8 cellular contexts compared by ENCODE assay signal in the genomic region with DNA sequence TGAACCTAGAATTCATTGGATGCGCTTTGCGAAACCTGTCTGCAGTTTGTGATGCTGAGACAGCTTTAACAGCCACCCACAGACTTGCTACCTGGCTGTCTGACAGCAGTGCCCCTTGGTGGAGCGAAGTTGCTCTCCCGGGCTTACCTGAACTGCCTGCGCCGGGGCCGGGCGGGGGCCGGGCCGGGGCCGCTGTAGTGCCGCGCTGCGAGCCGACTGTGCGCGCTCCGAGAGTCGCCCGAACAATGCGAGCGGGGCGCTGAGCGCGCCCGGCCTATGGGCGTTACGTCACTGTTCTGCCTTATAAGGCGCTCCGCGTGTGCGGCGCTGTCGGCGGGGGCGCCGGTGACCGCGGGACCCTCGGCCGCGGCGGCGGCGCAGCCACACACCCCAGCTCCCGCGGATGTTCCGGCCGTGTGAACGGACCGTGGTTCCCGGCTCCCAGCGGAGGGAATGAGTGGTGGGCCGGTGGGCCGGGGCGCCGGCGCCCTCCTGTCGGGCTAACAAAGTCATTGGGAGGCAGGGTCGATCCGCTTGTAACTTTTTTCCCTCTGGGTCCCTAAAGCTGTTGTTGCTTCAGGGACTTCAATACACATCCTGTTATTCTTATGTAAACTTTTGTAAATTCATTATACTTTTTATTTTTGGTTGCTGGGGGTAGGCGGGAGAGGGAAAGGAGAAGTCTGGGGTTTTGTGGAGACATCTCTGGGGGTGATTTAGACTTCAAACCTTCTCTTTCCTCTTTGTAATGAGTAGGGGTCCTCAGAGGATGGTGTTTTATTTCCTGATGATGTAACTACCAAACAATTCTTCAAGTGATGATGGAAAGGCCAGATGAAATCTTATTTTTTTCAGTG. TPM values are rescaled to one million over a fixed set of nuclear protein-coding genes. Genes with fewer than 3 reads are reported as not detected.
DNase-seq lines count a peak whose midpoint lies in the region; ATAC-seq and TF ChIP-seq lines count a peak whose summit lies in the region.

No MANE protein-coding gene starts in this region.

- no peak overlapping the region for H3K27ac Mint-ChIP-seq in activated naive CD4-positive, alpha-beta T cell treated with anti-CD3 and anti-CD28 coated beads, Interleukin-2, amount 10 ng/mL, durations not matched to agents 7 days and 5 days

- peak overlapping the region; percentile 87 for H3K4me3 ChIP-seq in BE2C (ENCODE audit: low read depth, low read length)
- H3K4me3 ChIP-seq in SJCRH30 = peak overlapping the region; percentile 69

- H3K4me3 Mint-ChIP-seq in activated naive CD4-positive, alpha-beta T cell treated with anti-CD3 and anti-CD28 coated beads, Interleukin-2, amount 10 ng/mL, durations not matched to agents 7 days and 5 days = peak overlapping the region; percentile 68

- H3K27me3 ChIP-seq in BE2C (no peaks in the 10 kb centered on the region), SJCRH30 (no peaks in the 10 kb centered on the region)

- DNase-seq in BE2C (peak; percentile 86), SJCRH30 (peak; percentile 84 to 90), globus pallidus (ENCODE audit: low spot score) (peak; percentile 73), nucleus accumbens (lab: John Stamatoyannopoulos, UW) (peak in 50 of 56 donors; percentile 1 to 82 (median 38)), substantia nigra (lab: John Stamatoyannopoulos, UW) (peak in 47 of 49 donors; percentile 8 to 84 (median 50))
- peak; percentile 74 for DNase-seq in activated naive CD4-positive, alpha-beta T cell treated with anti-CD3 and anti-CD28 coated beads, Interleukin-2, amount 10 ng/mL, durations not matched to agents 7 days and 5 days

- H3K9me3 ChIP-seq in BE2C (no peaks in the 10 kb centered on the region), SJCRH30 (replicated peaks) (no peaks in the 10 kb centered on the region)

- H3K4me1 Mint-ChIP-seq in activated naive CD4-positive, alpha-beta T cell treated with anti-CD3 and anti-CD28 coated beads, Interleukin-2, amount 10 ng/mL, durations not matched to agents 7 days and 5 days = peaks cover 10% of the 10 kb centered on the region

- H3K4me1 ChIP-seq in BE2C (no peaks in the 10 kb centered on the region; the same call in none of the 2 replicates), SJCRH30 (peaks cover 37% of the 10 kb centered on the region)

- no peaks in the 10 kb centered on the region for H3K36me3 Mint-ChIP-seq in activated naive CD4-positive, alpha-beta T cell treated with anti-CD3 and anti-CD28 coated beads, Interleukin-2, amount 10 ng/mL, durations not matched to agents 7 days and 5 days

- peak overlapping the region; percentile 85 for H3K27ac ChIP-seq in SJCRH30
- peak overlapping the region; percentile 36 for H3K27ac ChIP-seq in substantia nigra (ENCODE audit: low read depth, low read length, poor library complexity, severe bottlenecking)

- TF ChIP-seq CTCF in BE2C (IDR thresholded peaks at IDR 0.05; ENCODE audit: low read depth, low read length) = no peak

- peak; percentile 85 for ATAC-seq in GM19372 (IDR thresholded peaks at IDR 0.05; ENCODE audit: low read depth, unreplicated experiment)
- peak; percentile 74 for ATAC-seq in HG03469 (IDR thresholded peaks at IDR 0.05; ENCODE audit: unreplicated experiment)

- CTCF ChIA-PET in activated naive CD4-positive, alpha-beta T cell treated with anti-CD3 and anti-CD28 coated beads, Interleukin-2, amount 10 ng/mL, durations not matched to agents 7 days and 5 days (lab: Charles Lee) = interaction anchor here (1.0 kb wide), 1 partner anchor 32 kb away, joined by 4 read pairs; no protein-coding TSS in a partner anchor

- H3K36me3 ChIP-seq in BE2C (no peaks in the 10 kb centered on the region), SJCRH30 (no peaks in the 10 kb centered on the region)

- H3K27me3 Mint-ChIP-seq in activated naive CD4-positive, alpha-beta T cell treated with anti-CD3 and anti-CD28 coated beads, Interleukin-2, amount 10 ng/mL, durations not matched to agents 7 days and 5 days = peaks cover 15% of the 10 kb centered on the region

- H3K9me3 Mint-ChIP-seq in activated naive CD4-positive, alpha-beta T cell treated with anti-CD3 and anti-CD28 coated beads, Interleukin-2, amount 10 ng/mL, durations not matched to agents 7 days and 5 days = no peaks in the 10 kb centered on the region

RNA-seq across cellular contexts. Expression of a gene that starts 58.5 kb away (rescaled TPM):
- polyA plus RNA-seq in BE2C (2012; ENCODE audit: insufficient read depth, insufficient read length, low read depth) = 190 TPM
- 93.8 and 95.5 TPM in 2 replicates for total RNA-seq in SJCRH30 (2014; rRNA removed; shearing (Covaris generic))

Comparison
In these comparisons a context has a peak if more than half of its experiments do, and no peak if none do; other contexts are left out.
1. Peak in every context shown above with its lines: DNase-seq, ATAC-seq, H3K4me3 ChIP-seq and H3K27ac ChIP-seq.